In the genomic region with DNA sequence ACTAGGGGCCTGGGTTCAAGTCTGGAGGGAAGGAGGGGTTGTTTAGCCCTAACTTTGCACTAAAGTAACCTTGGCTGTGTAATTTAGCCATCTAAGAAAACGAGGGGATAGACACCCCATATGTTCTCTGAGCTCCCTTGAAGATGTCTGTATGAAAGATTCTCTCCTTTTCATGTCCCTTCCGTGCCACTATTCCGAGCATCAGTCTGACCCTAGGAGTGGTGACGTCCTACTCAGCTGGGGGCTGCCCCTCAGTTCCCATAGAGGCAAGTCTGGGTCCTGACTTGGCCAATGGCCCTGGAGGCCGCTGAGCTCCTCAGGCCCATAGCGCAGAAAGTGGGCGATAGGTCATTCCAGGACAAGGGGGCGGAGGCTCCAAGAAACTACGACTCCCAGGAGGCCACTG, we compare ENCODE assay signal across 1 cellular context.
TF ChIP-seq lines count a peak whose summit lies in the region.

No MANE protein-coding gene starts in this region.

TF ChIP-seq in GM12878, 131 proteins besides CTCF, POLR2A, EP300 and RAD21 (continued from another document):
- TF ChIP-seq, protein P1, sequence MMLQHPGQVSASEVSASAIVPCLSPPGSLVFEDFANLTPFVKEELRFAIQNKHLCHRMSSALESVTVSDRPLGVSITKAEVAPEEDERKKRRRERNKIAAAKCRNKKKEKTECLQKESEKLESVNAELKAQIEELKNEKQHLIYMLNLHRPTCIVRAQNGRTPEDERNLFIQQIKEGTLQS (IDR thresholded peaks at IDR 0.05; ENCODE audit: borderline replicate concordance, extremely low read depth, low read depth, low read length), result no peak
- TF ChIP-seq, protein P2, sequence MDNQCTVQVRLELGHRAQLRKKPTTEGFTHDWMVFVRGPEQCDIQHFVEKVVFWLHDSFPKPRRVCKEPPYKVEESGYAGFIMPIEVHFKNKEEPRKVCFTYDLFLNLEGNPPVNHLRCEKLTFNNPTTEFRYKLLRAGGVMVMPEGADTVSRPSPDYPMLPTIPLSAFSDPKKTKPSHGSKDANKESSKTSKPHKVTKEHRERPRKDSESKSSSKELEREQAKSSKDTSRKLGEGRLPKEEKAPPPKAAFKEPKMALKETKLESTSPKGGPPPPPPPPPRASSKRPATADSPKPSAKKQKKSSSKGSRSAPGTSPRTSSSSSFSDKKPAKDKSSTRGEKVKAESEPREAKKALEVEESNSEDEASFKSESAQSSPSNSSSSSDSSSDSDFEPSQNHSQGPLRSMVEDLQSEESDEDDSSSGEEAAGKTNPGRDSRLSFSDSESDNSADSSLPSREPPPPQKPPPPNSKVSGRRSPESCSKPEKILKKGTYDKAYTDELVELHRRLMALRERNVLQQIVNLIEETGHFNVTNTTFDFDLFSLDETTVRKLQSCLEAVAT (IDR thresholded peaks at IDR 0.05), result no peak
- TF ChIP-seq NR2C1 (IDR thresholded peaks at IDR 0.05) (peak; percentile 51), LARP7 (IDR thresholded peaks at IDR 0.05) (0 out of 2 replicates have a peak, but pooled peaks have one; percentile 27), NBN (IDR thresholded peaks at IDR 0.05) (no peak), DPF2 (IDR thresholded peaks at IDR 0.05) (0 out of 2 replicates have a peak, but pooled peaks have one; percentile 25), MYC (IDR thresholded peaks at IDR 0.05; ENCODE audit: insufficient read depth, insufficient read length, insufficient replicate concordance, low read length, severe bottlenecking) (no peak)
- TF ChIP-seq, protein P3, sequence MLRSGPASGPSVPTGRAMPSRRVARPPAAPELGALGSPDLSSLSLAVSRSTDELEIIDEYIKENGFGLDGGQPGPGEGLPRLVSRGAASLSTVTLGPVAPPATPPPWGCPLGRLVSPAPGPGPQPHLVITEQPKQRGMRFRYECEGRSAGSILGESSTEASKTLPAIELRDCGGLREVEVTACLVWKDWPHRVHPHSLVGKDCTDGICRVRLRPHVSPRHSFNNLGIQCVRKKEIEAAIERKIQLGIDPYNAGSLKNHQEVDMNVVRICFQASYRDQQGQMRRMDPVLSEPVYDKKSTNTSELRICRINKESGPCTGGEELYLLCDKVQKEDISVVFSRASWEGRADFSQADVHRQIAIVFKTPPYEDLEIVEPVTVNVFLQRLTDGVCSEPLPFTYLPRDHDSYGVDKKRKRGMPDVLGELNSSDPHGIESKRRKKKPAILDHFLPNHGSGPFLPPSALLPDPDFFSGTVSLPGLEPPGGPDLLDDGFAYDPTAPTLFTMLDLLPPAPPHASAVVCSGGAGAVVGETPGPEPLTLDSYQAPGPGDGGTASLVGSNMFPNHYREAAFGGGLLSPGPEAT (IDR thresholded peaks at IDR 0.05; ENCODE audit: low read depth), result no peak
